Comparison of ENCODE assay signal across 22 cellular contexts in genomic region chr4:16537926-16538325, GRCh38.
"Had no signal": no experiment of that assay in that cellular context is flagged by ENCODE, and none has a peak within 500 bp of the region (broad histone marks: within the 10 kb centered on the region; RNA-seq: fewer than 3 reads in every experiment).

No MANE protein-coding gene starts in this region.

- DNase-seq: activated CD4-positive, alpha-beta T cell treated with anti-CD3 and anti-CD28 coated beads, Interleukin-2, amount 10 ng/mL, durations not matched to agents 24 days and 14 days; activated CD4-positive, CD25-positive, alpha-beta regulatory T cell; activated CD8-positive, alpha-beta memory T cell treated with anti-CD3 and anti-CD28 coated beads, Interleukin-2, amount 50 U/mL, for 4 hours; activated effector memory CD4-positive, alpha-beta T cell treated with Interleukin-2 at 50 U/mL for 16 hours; activated naive CD4-positive, alpha-beta T cell treated with anti-CD3 and anti-CD28 coated beads, Interleukin-2, amount 50 U/mL, for 16 hours; activated T-cell treated with anti-CD3 and anti-CD28 coated beads, Interleukin-2, amount 50 U/mL, for 48 hours; cerebellar nuclear complex; effector CD4-positive, alpha-beta T cell; immature natural killer cell; kidney glomerular epithelial cell; ovary; right lobe of liver; small intestine; stimulated activated CD4-positive, alpha-beta T cell treated with anti-CD3 and anti-CD28 coated beads, Interleukin-15, amount 100 ng/mL, for 24 hours; stimulated activated CD4-positive, alpha-beta T cell treated with anti-CD3 and anti-CD28 coated beads, Interleukin-2, amount 100 ng/mL, for 48 hours; stimulated activated naive CD8-positive, alpha-beta T cell treated with anti-CD3 and anti-CD28 coated beads, Interleukin-15, amount 100 ng/mL, for 72 hours; T-helper 1 cell; T1000; trophoblast cell had no signal

- H3K4me1 ChIP-seq: right lobe of liver had no signal

- H3K36me3 ChIP-seq: ovary, right lobe of liver, suprapubic skin had no signal

- H3K27me3 ChIP-seq: esophagus muscularis mucosa, ovary, right lobe of liver, suprapubic skin had no signal

- H3K9me3 ChIP-seq: esophagus muscularis mucosa, ovary, right lobe of liver, suprapubic skin had no signal

- ATAC-seq: right lobe of liver; stimulated activated naive CD8-positive, alpha-beta T cell treated with anti-CD3 and anti-CD28 coated beads, Interleukin-15, amount 100 ng/mL, for 72 hours had no signal

- H3K27ac Mint-ChIP-seq: activated CD4-positive, alpha-beta T cell treated with anti-CD3 and anti-CD28 coated beads, Interleukin-2, amount 10 ng/mL, durations not matched to agents 24 days and 14 days; immature natural killer cell; nephron had no signal

- H3K27ac ChIP-seq: esophagus muscularis mucosa, ovary, right lobe of liver, suprapubic skin had no signal

- H3K4me1 Mint-ChIP-seq: activated CD4-positive, alpha-beta T cell treated with anti-CD3 and anti-CD28 coated beads, Interleukin-2, amount 10 ng/mL, durations not matched to agents 24 days and 14 days; immature natural killer cell; stimulated activated naive CD8-positive, alpha-beta T cell treated with anti-CD3 and anti-CD28 coated beads, Interleukin-15, amount 100 ng/mL, for 72 hours had no signal

- H3K4me3 Mint-ChIP-seq: activated CD4-positive, alpha-beta T cell treated with anti-CD3 and anti-CD28 coated beads, Interleukin-2, amount 10 ng/mL, durations not matched to agents 24 days and 14 days; immature natural killer cell; nephron; stimulated activated naive CD8-positive, alpha-beta T cell treated with anti-CD3 and anti-CD28 coated beads, Interleukin-15, amount 100 ng/mL, for 72 hours had no signal

- H3K4me3 ChIP-seq: esophagus muscularis mucosa, ovary, right lobe of liver, suprapubic skin had no signal

- H3K9me3 Mint-ChIP-seq: activated CD4-positive, alpha-beta T cell treated with anti-CD3 and anti-CD28 coated beads, Interleukin-2, amount 10 ng/mL, durations not matched to agents 24 days and 14 days; stimulated activated naive CD8-positive, alpha-beta T cell treated with anti-CD3 and anti-CD28 coated beads, Interleukin-15, amount 100 ng/mL, for 72 hours had no signal

- H3K27me3 Mint-ChIP-seq: activated CD4-positive, alpha-beta T cell treated with anti-CD3 and anti-CD28 coated beads, Interleukin-2, amount 10 ng/mL, durations not matched to agents 24 days and 14 days; stimulated activated naive CD8-positive, alpha-beta T cell treated with anti-CD3 and anti-CD28 coated beads, Interleukin-15, amount 100 ng/mL, for 72 hours had no signal
